1 cellular context compared by ENCODE assay signal in the genomic region with DNA sequence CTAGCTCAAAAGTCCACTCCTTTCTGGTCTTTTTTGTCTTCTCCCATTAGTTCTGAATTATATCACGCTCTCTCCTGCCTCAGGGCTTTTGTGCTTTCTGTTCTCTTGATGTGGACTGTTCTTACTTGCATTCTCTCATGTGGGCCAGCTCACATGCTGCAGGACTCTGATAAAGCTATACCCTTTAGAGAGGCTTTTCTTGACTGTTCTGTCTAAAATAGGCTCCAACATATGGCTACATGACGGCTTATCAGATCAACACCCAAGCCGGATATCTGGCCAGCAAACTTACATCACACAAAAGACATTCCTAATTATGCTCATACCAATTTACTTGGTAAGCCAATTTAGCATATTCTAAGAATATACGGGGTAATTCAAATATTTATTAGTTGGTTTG.
TF ChIP-seq lines count a peak whose summit lies in the region.

No MANE protein-coding gene starts in this region.

TF ChIP-seq in GM23338, 12 proteins besides CTCF, POLR2A, EP300 and RAD21 (continued from another document):
- TF ChIP-seq ZNF462 (CRISPR knock-in tag; IDR thresholded peaks at IDR 0.05) = no peak
- no peak for TF ChIP-seq EZH2phosphoT487 (IDR thresholded peaks at IDR 0.05; ENCODE audit: unreplicated experiment)
- no peak for TF ChIP-seq STAT1 (IDR thresholded peaks at IDR 0.05; ENCODE audit: unreplicated experiment)
- TF ChIP-seq CREB1 (CRISPR knock-in tag; IDR thresholded peaks at IDR 0.05; ENCODE audit: low read depth) = no peak
- no peak for TF ChIP-seq EZH2 (IDR thresholded peaks at IDR 0.05; ENCODE audit: low read depth, unreplicated experiment)
- TF ChIP-seq NANOG (IDR thresholded peaks at IDR 0.05; ENCODE audit: borderline replicate concordance) = no peak
- TF ChIP-seq JUNB (IDR thresholded peaks at IDR 0.05; ENCODE audit: unreplicated experiment) = no peak
- TF ChIP-seq ETS1 (IDR thresholded peaks at IDR 0.05) = no peak
- no peak for TF ChIP-seq REST (IDR thresholded peaks at IDR 0.05; ENCODE audit: unreplicated experiment)
